8 cellular contexts compared by ENCODE assay signal in the genomic region with DNA sequence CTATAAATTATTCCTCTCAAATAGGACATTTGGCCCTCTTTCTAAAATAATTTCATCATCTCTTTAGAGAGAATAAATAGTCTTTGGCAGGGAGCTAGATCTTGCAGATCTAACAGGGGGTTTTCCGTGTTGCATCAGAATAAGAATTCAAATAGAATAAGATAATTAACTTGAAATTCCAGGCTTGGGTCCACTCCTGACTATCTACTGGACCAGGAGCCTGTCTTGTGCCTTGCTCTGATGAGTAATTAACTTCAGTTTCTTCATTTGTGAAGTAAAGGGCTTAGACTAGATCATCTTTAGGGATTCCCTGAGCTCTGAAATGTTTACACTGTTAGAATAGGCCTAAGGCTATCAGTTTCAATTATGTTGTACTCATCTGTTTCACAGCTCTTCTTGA. TPM values are rescaled to one million over a fixed set of nuclear protein-coding genes. Genes with fewer than 3 reads are reported as not detected.
DNase-seq lines count a peak whose midpoint lies in the region; ATAC-seq, FAIRE-seq and TF ChIP-seq lines count a peak whose summit lies in the region.
"Had no signal": no experiment of that assay in that cellular context is flagged by ENCODE, and none has a peak within 500 bp of the region (broad histone marks: within the 10 kb centered on the region; RNA-seq: fewer than 3 reads in every experiment).

No MANE protein-coding gene starts in this region.

- intact Hi-C loops in CD4-positive, alpha-beta T cell (cut with DNase I, micrococcal nuclease) = loop anchor here in 1 of 2 experiments (1.0 kb wide), 1 partner anchor 23 kb away; no protein-coding TSS in a partner anchor

- CTCF ChIA-PET in CD4-positive, alpha-beta T cell (lab: Charles Lee) = interaction anchor here (0.6 to 2.7 kb wide), 4 partner anchors 11 to 111 kb away, joined by 3 to 8 read pairs (median 3); no protein-coding TSS in a partner anchor

- no peaks in the 10 kb centered on the region for H3K27me3 Mint-ChIP-seq in CD4-positive, alpha-beta T cell
- peaks cover 2% of the 10 kb centered on the region for H3K27me3 Mint-ChIP-seq in GM23338 (ENCODE audit: insufficient read depth, low read depth, poor library complexity)
- H3K27me3 Mint-ChIP-seq in activated naive CD8-positive, alpha-beta T cell = no peaks in the 10 kb centered on the region

- H3K4me3 Mint-ChIP-seq in CD4-positive, alpha-beta T cell = no peak overlapping the region
- H3K4me3 Mint-ChIP-seq in GM23338 = no peak overlapping the region
- peak overlapping the region; percentile 50 for H3K4me3 Mint-ChIP-seq in activated naive CD8-positive, alpha-beta T cell

- H3K9me3 ChIP-seq in CD4-positive, alpha-beta T cell (ENCODE audit: control insufficient read depth, low read length) = no peaks in the 10 kb centered on the region
- H3K9me3 ChIP-seq in liver (ENCODE audit: control insufficient read depth in 4 of 4, low read length in 3 of 4) = no peaks in the 10 kb centered on the region

- ATAC-seq in CD4-positive, alpha-beta T cell (ENCODE audit: poor library complexity) = no peak
- ATAC-seq in GM23338 = no peak

- no peaks in the 10 kb centered on the region for H3K79me2 ChIP-seq in GM23338 (replicated peaks; ENCODE audit: insufficient read depth)

- no peaks in the 10 kb centered on the region for H3K27me3 ChIP-seq in CD4-positive, alpha-beta T cell (ENCODE audit: control insufficient read depth, insufficient read depth, low read length)
- H3K27me3 ChIP-seq in GM23338 (ENCODE audit: insufficient read depth) (no peaks in the 10 kb centered on the region), liver (ENCODE audit: control insufficient read depth in 4 of 4, insufficient read depth in 4 of 4, low read length in 3 of 4) (no peaks in the 10 kb centered on the region)

- H3K27ac ChIP-seq in CD4-positive, alpha-beta T cell (ENCODE audit: low read depth, low read length) = no peak overlapping the region
- H3K27ac ChIP-seq in GM23338 (ENCODE audit: low read depth) = no peak overlapping the region
- peak overlapping the region; percentile 84 to 89 for H3K27ac ChIP-seq in liver (ENCODE audit: low read depth in 1 of 2, low read length in 2 of 2)

- no peaks in the 10 kb centered on the region for H4K20me1 ChIP-seq in GM23338 (replicated peaks; ENCODE audit: insufficient read depth)

- WGBS in liver = 26% methylated on average over 1 of the region's 1 CpG

- peak overlapping the region; percentile 29; the same call in 1 of the 2 replicates for H2AFZ ChIP-seq in GM23338

- no peak for TF ChIP-seq RAD21 in liver (IDR thresholded peaks at IDR 0.05)

- H3K36me3 ChIP-seq in GM23338 (ENCODE audit: insufficient read depth) = no peaks in the 10 kb centered on the region
- no peaks in the 10 kb centered on the region for H3K36me3 ChIP-seq in liver (ENCODE audit: control insufficient read depth in 4 of 4, insufficient read depth in 3 of 4, low read depth in 1 of 4, low read length in 3 of 4)

- TF ChIP-seq POLR2A in GM12891 (IDR thresholded peaks at IDR 0.05; ENCODE audit: low read depth, low read length) = no peak

- no peaks in the 10 kb centered on the region for H3F3A ChIP-seq in GM23338 (replicated peaks; ENCODE audit: low read depth)

- no peak for FAIRE-seq in GM12891 (lab: Jason Lieb, UNC)

- H3K27ac Mint-ChIP-seq in CD4-positive, alpha-beta T cell = peak overlapping the region; percentile 77
- no peak overlapping the region for H3K27ac Mint-ChIP-seq in GM23338
- H3K27ac Mint-ChIP-seq in activated naive CD8-positive, alpha-beta T cell = peak overlapping the region; percentile 86

- no peak for DNase-seq in CD4-positive, alpha-beta T cell
- no peak for DNase-seq in GM23338 (ENCODE audit: low spot score)
- DNase-seq in GM12891 (ENCODE audit: insufficient read length, low spot score) = no peak
- DNase-seq in NCI-H2171 treated with DMSO at 0.1 percent for 48 hours (lab: John Stamatoyannopoulos, UW) = no peak
- no peak for DNase-seq in SHP77 treated with DMSO at 0.1 percent for 48 hours (lab: John Stamatoyannopoulos, UW)

- H3K9ac ChIP-seq in liver (ENCODE audit: low read depth in 1 of 2, low read length in 2 of 2) = peak overlapping the region; percentile 19 to 45

- peaks cover 14% of the 10 kb centered on the region; the same call in 1 of the 2 replicates for H3K4me1 ChIP-seq in GM23338 (ENCODE audit: insufficient read depth)
- peaks cover 5 to 19% (median 13%) of the 10 kb centered on the region in 4 donors for H3K4me1 ChIP-seq in liver (ENCODE audit: control insufficient read depth in 4 of 4, insufficient read depth in 4 of 4, low read length in 3 of 4)

- H3K4me3 ChIP-seq in GM23338 = no peak overlapping the region
- no peak overlapping the region for H3K4me3 ChIP-seq in liver (ENCODE audit: low read depth in 1 of 3, low read length in 3 of 3)

- no peak overlapping the region for H3K4me2 ChIP-seq in GM23338

- no peak for TF ChIP-seq CTCF in CD4-positive, alpha-beta T cell (IDR thresholded peaks at IDR 0.05)
- no peak for TF ChIP-seq CTCF in GM23338 (conservative IDR thresholded peaks at IDR 0.05; ENCODE audit: low read depth in 2 of 2)
- TF ChIP-seq CTCF in liver (IDR thresholded peaks at IDR 0.05; ENCODE audit: low read depth, low read length, missing input control) = no peak

- H3K4me1 Mint-ChIP-seq in CD4-positive, alpha-beta T cell (ENCODE audit: low read depth) = peaks cover 75% of the 10 kb centered on the region
- H3K4me1 Mint-ChIP-seq in GM23338 = peaks cover 19% of the 10 kb centered on the region
- peaks cover 62% of the 10 kb centered on the region for H3K4me1 Mint-ChIP-seq in activated naive CD8-positive, alpha-beta T cell (ENCODE audit: low read depth)

- H3K9me2 ChIP-seq in GM23338 (ENCODE audit: insufficient read depth) = no peaks in the 10 kb centered on the region

- H3K9me3 Mint-ChIP-seq in CD4-positive, alpha-beta T cell = no peaks in the 10 kb centered on the region
- H3K9me3 Mint-ChIP-seq in GM23338 = no peaks in the 10 kb centered on the region
- H3K9me3 Mint-ChIP-seq in activated naive CD8-positive, alpha-beta T cell (ENCODE audit: low read depth) = no peaks in the 10 kb centered on the region

- POLR2A ChIA-PET in CD4-positive, alpha-beta T cell (lab: Charles Lee) = interaction anchor here (0.9 to 3.3 kb wide), 4 partner anchors 9 to 26 kb away, joined by 3 to 11 read pairs (median 5); a partner anchor contains a TSS

- H3K36me3 Mint-ChIP-seq in CD4-positive, alpha-beta T cell (ENCODE audit: low read depth) = no peaks in the 10 kb centered on the region
- no peaks in the 10 kb centered on the region for H3K36me3 Mint-ChIP-seq in GM23338 (ENCODE audit: low read depth)
- H3K36me3 Mint-ChIP-seq in activated naive CD8-positive, alpha-beta T cell = no peaks in the 10 kb centered on the region

TF ChIP-seq in GM12891, 5 proteins besides CTCF, POLR2A, EP300 and RAD21:
- TF ChIP-seq POU2F2 (IDR thresholded peaks at IDR 0.05; ENCODE audit: low read depth, low read length) (no peak), TAF1 (IDR thresholded peaks at IDR 0.05; ENCODE audit: low read depth, low read length) (no peak), PAX5 (IDR thresholded peaks at IDR 0.05; ENCODE audit: insufficient read depth, low read length, severe bottlenecking) (no peak), SPI1 (IDR thresholded peaks at IDR 0.05; ENCODE audit: low read depth, low read length) (no peak), POLR2AphosphoS5 (IDR thresholded peaks at IDR 0.05; ENCODE audit: low read depth, low read length) (no peak)
TF ChIP-seq in GM12891: peak in this region for 0.

RNA-seq across cellular contexts. Expression of a gene that starts 23.5 kb away (rescaled TPM):
- 100 to 1,000 TPM; 288 to 307 TPM for total RNA-seq in CD4-positive, alpha-beta T cell
- total RNA-seq in GM23338 (2014; rRNA removed; shearing (Covaris generic)) = 61.0 and 63.0 TPM in 2 replicates
- polyA plus RNA-seq in GM23338 (2016; fragmentation: Nextera tagmentation; extraction: Ambion mirVana) (37.6 and 44.1 TPM in 2 replicates), liver (100 to 1,000 TPM; 101 to 109 TPM)
- total RNA-seq in liver = 100 to 1,000 TPM; 105 to 140 TPM
- 62.2 TPM for polyA plus RNA-seq in GM12891 (2012; ENCODE audit: low read depth, missing spikeins)

RNA-seq across cellular contexts. Expression of a gene that starts 54.5 kb away (rescaled TPM):
- total RNA-seq in CD4-positive, alpha-beta T cell = not detected
- not detected in 2 replicates for total RNA-seq in GM23338 (2014; rRNA removed; shearing (Covaris generic))
- polyA plus RNA-seq in GM23338 (2016; fragmentation: Nextera tagmentation; extraction: Ambion mirVana) = not detected in 2 replicates
- 1 to 10 TPM in 1 of 2 donors, not detected in 1; 1.4 TPM for total RNA-seq in liver
- 1 to 10 TPM in 1 of 2 donors, under 1 TPM in 1; 0.99 to 1.8 TPM for polyA plus RNA-seq in liver
- polyA plus RNA-seq in GM12891 (2012; ENCODE audit: low read depth, missing spikeins) = 14.5 TPM
- total RNA-seq: RPMI7951 had no signal

Comparison
In these comparisons a context has a peak if more than half of its experiments do, and no peak if none do; other contexts are left out.
1. H3K27ac ChIP-seq: peak in liver (2 of 2); none in CD4-positive, alpha-beta T cell (single experiment) and GM23338 (single experiment).